ENCODE assay signal across 9 cellular contexts in genomic region chr21:41507521-41508414, GRCh38. TPM values are rescaled to one million over a fixed set of nuclear protein-coding genes. Genes with fewer than 3 reads are reported as not detected.
DNase-seq lines count a peak whose midpoint lies in the region; ATAC-seq and TF ChIP-seq lines count a peak whose summit lies in the region.
"Had no signal": no experiment of that assay in that cellular context is flagged by ENCODE, and none has a peak within 500 bp of the region (broad histone marks: within the 10 kb centered on the region; RNA-seq: fewer than 3 reads in every experiment).

TMPRSS2 (minus strand) TSS chr21:41508158; CDS start chr21:41498133, 10,025 bp downstream.

- H3K27me3 ChIP-seq in esophagus (ENCODE audit: control insufficient read depth in 1 of 2, insufficient read depth in 2 of 2, low read length in 2 of 2): no peaks in the 10 kb centered on the region
- H3K27me3 ChIP-seq in vagina: peaks cover 9% of the 10 kb centered on the region

- no peaks in the 10 kb centered on the region for H3K36me3 Mint-ChIP-seq in MCF 10A (ENCODE audit: insufficient read depth, unreplicated experiment)
- no peaks in the 10 kb centered on the region for H3K36me3 Mint-ChIP-seq in activated T-helper 1 cell treated with anti-CD3 and anti-CD28 coated beads, Interleukin-12 subunit alpha, Interleukin-12 subunit beta, Interleukin-2, Interleukin-4 antibody, amounts not matched to agents 30 ng/mL and 10 ng/mL and 1 ng/mL, durations not matched to agents 14 hours and 24 hours and 36 hours (ENCODE audit: low read depth)
- no peaks in the 10 kb centered on the region for H3K36me3 Mint-ChIP-seq in stimulated activated memory B cell treated with anti-CD40 and anti-IgM and Interleukin-4, amounts not matched to agents 10 μg/mL and 1 μg/mL and 100 μg/mL, for 72 hours

- no peaks in the 10 kb centered on the region for H3K9me3 ChIP-seq in esophagus (ENCODE audit: control insufficient read depth in 2 of 2, insufficient read depth in 1 of 2, low read depth in 1 of 2, low read length in 1 of 2)
- H3K9me3 ChIP-seq in mucosa of descending colon: no peaks in the 10 kb centered on the region
- H3K9me3 ChIP-seq in vagina: no peaks in the 10 kb centered on the region

- peak; percentile 78 for ATAC-seq in mucosa of descending colon
- ATAC-seq in stimulated activated memory B cell treated with anti-CD40 and anti-IgM and Interleukin-4, amounts not matched to agents 10 μg/mL and 1 μg/mL and 100 μg/mL, for 72 hours: no peak

- H3K4me1 Mint-ChIP-seq in MCF 10A (ENCODE audit: insufficient read depth, unreplicated experiment): no peaks in the 10 kb centered on the region
- no peaks in the 10 kb centered on the region for H3K4me1 Mint-ChIP-seq in activated T-helper 1 cell treated with anti-CD3 and anti-CD28 coated beads, Interleukin-12 subunit alpha, Interleukin-12 subunit beta, Interleukin-2, Interleukin-4 antibody, amounts not matched to agents 30 ng/mL and 10 ng/mL and 1 ng/mL, durations not matched to agents 14 hours and 24 hours and 36 hours (ENCODE audit: low read depth)
- no peaks in the 10 kb centered on the region for H3K4me1 Mint-ChIP-seq in stimulated activated memory B cell treated with anti-CD40 and anti-IgM and Interleukin-4, amounts not matched to agents 10 μg/mL and 1 μg/mL and 100 μg/mL, for 72 hours

- peak; percentile 64 to 87 for DNase-seq in T47D (ENCODE audit: low read depth in 1 of 2, low spot score in 1 of 2)
- DNase-seq in MCF 10A (ENCODE audit: unreplicated experiment): no peak
- DNase-seq in mucosa of descending colon: peak; percentile 86 to 93 (median 88)
- no peak for DNase-seq in vagina (ENCODE audit: extremely low spot score in 2 of 2)
- no peak for DNase-seq in activated CD4-positive, alpha-beta T cell treated with anti-CD3 and anti-CD28 coated beads, Interleukin-2, amount 50 U/mL, for 4 hours
- DNase-seq in activated T-helper 1 cell treated with anti-CD3 and anti-CD28 coated beads, Interleukin-12 subunit alpha, Interleukin-12 subunit beta, Interleukin-2, Interleukin-4 antibody, amounts not matched to agents 30 ng/mL and 10 ng/mL and 1 ng/mL, durations not matched to agents 14 hours and 24 hours and 36 hours (ENCODE audit: low spot score): no peak
- DNase-seq: IMR-90 had no signal

- in situ Hi-C loops in T47D (cut with HindIII; ENCODE audit: low pct_unique_long_range_greater_than_20kb, low sequenced_read_pairs): no loop called here

- 1 to 2% methylated on average over 64 to 85 of the region's 85 CpGs for WGBS in esophagus, 2 donors

- H3K27ac ChIP-seq in esophagus (ENCODE audit: low read depth in 2 of 2, low read length in 1 of 2): peak within 1 kb of the TSS in 1 of 2 donors; percentile 43
- no peak within 1 kb of the TSS for H3K27ac ChIP-seq in vagina

- intact Hi-C loops in MCF 10A (cut with micrococcal nuclease) (no loop called here), mucosa of descending colon (cut with DNase I, micrococcal nuclease) (loop anchor here in 1 of 2 donors (10.0 kb wide), 1 partner anchor 57 kb away; no protein-coding TSS in a partner anchor), vagina (cut with DNase I) (no loop called here)
- intact Hi-C loops in activated T-helper 1 cell treated with anti-CD3 and anti-CD28 coated beads, Interleukin-12 subunit alpha, Interleukin-12 subunit beta, Interleukin-2, Interleukin-4 antibody, amounts not matched to agents 30 ng/mL and 10 ng/mL and 1 ng/mL, durations not matched to agents 14 hours and 24 hours and 36 hours (cut with micrococcal nuclease): no loop called here

- H3K4me3 Mint-ChIP-seq in MCF 10A (ENCODE audit: unreplicated experiment): no peak within 1 kb of the TSS
- H3K4me3 Mint-ChIP-seq in activated T-helper 1 cell treated with anti-CD3 and anti-CD28 coated beads, Interleukin-12 subunit alpha, Interleukin-12 subunit beta, Interleukin-2, Interleukin-4 antibody, amounts not matched to agents 30 ng/mL and 10 ng/mL and 1 ng/mL, durations not matched to agents 14 hours and 24 hours and 36 hours: no peak within 1 kb of the TSS
- H3K4me3 Mint-ChIP-seq in stimulated activated memory B cell treated with anti-CD40 and anti-IgM and Interleukin-4, amounts not matched to agents 10 μg/mL and 1 μg/mL and 100 μg/mL, for 72 hours: no peak within 1 kb of the TSS

- H3K4me3 ChIP-seq in esophagus (ENCODE audit: low read depth in 1 of 2, low read length in 2 of 2): peak within 1 kb of the TSS; percentile 61 to 66
- H3K4me3 ChIP-seq in mucosa of descending colon: peak within 1 kb of the TSS; percentile 61
- H3K4me3 ChIP-seq in vagina: peak within 1 kb of the TSS in 1 of 2 donors; percentile 35

- no peak for TF ChIP-seq CTCF in MCF 10A (IDR thresholded peaks at IDR 0.05; ENCODE audit: unreplicated experiment)
- TF ChIP-seq CTCF in mucosa of descending colon (IDR thresholded peaks at IDR 0.05): no peak
- no peak for TF ChIP-seq CTCF in vagina (IDR thresholded peaks at IDR 0.05)

- H3K4me1 ChIP-seq in esophagus (ENCODE audit: control insufficient read depth in 2 of 2, insufficient read depth in 2 of 2, low read length in 1 of 2): peaks cover 0 to 4% of the 10 kb centered on the region in 2 donors
- H3K4me1 ChIP-seq in mucosa of descending colon (ENCODE audit: low read depth): peaks cover 13% of the 10 kb centered on the region
- H3K4me1 ChIP-seq in vagina: peaks cover 20% of the 10 kb centered on the region

- no TSS peak for BruUV-seq in MCF 10A (replicated peaks; lab: Mats Ljungman, UMichigan)

- TF ChIP-seq POLR2A in vagina (IDR thresholded peaks at IDR 0.05): no peak

- H3K36me3 ChIP-seq in esophagus (ENCODE audit: control insufficient read depth in 2 of 2, insufficient read depth in 2 of 2, low read length in 1 of 2) (no peaks in the 10 kb centered on the region), mucosa of descending colon (ENCODE audit: low read depth) (no peaks in the 10 kb centered on the region), vagina (no peaks in the 10 kb centered on the region)

- H3K27ac Mint-ChIP-seq in MCF 10A (ENCODE audit: low read depth, unreplicated experiment): no peak within 1 kb of the TSS
- no peak within 1 kb of the TSS for H3K27ac Mint-ChIP-seq in activated T-helper 1 cell treated with anti-CD3 and anti-CD28 coated beads, Interleukin-12 subunit alpha, Interleukin-12 subunit beta, Interleukin-2, Interleukin-4 antibody, amounts not matched to agents 30 ng/mL and 10 ng/mL and 1 ng/mL, durations not matched to agents 14 hours and 24 hours and 36 hours
- no peak within 1 kb of the TSS for H3K27ac Mint-ChIP-seq in stimulated activated memory B cell treated with anti-CD40 and anti-IgM and Interleukin-4, amounts not matched to agents 10 μg/mL and 1 μg/mL and 100 μg/mL, for 72 hours

- H3K9me3 Mint-ChIP-seq in MCF 10A (ENCODE audit: unreplicated experiment): no peaks in the 10 kb centered on the region
- no peaks in the 10 kb centered on the region for H3K9me3 Mint-ChIP-seq in activated T-helper 1 cell treated with anti-CD3 and anti-CD28 coated beads, Interleukin-12 subunit alpha, Interleukin-12 subunit beta, Interleukin-2, Interleukin-4 antibody, amounts not matched to agents 30 ng/mL and 10 ng/mL and 1 ng/mL, durations not matched to agents 14 hours and 24 hours and 36 hours
- no peaks in the 10 kb centered on the region for H3K9me3 Mint-ChIP-seq in stimulated activated memory B cell treated with anti-CD40 and anti-IgM and Interleukin-4, amounts not matched to agents 10 μg/mL and 1 μg/mL and 100 μg/mL, for 72 hours

- CTCF ChIA-PET in MCF 10A (lab: Yijun Ruan, JAX): interaction anchor here (0.6 to 0.7 kb wide), 2 partner anchors 26 to 1006 kb away, joined by 3 to 4 read pairs; no protein-coding TSS in a partner anchor

- peaks cover 69% of the 10 kb centered on the region for H3K27me3 Mint-ChIP-seq in MCF 10A (ENCODE audit: insufficient read depth, unreplicated experiment)
- H3K27me3 Mint-ChIP-seq in activated T-helper 1 cell treated with anti-CD3 and anti-CD28 coated beads, Interleukin-12 subunit alpha, Interleukin-12 subunit beta, Interleukin-2, Interleukin-4 antibody, amounts not matched to agents 30 ng/mL and 10 ng/mL and 1 ng/mL, durations not matched to agents 14 hours and 24 hours and 36 hours (ENCODE audit: insufficient read depth): peaks cover 35% of the 10 kb centered on the region
- H3K27me3 Mint-ChIP-seq in stimulated activated memory B cell treated with anti-CD40 and anti-IgM and Interleukin-4, amounts not matched to agents 10 μg/mL and 1 μg/mL and 100 μg/mL, for 72 hours: peaks cover 54% of the 10 kb centered on the region

- POLR2A ChIA-PET in MCF 10A (lab: Yijun Ruan, JAX): no interaction called here

RNA-seq across cellular contexts. Expression of gene TMPRSS2, which starts in this region (rescaled TPM):
- not detected in 2 replicates for total RNA-seq in MCF 10A (2022)
- polyA plus RNA-seq in esophagus: 10 to 100 TPM; 29.5 to 66.6 TPM
- total RNA-seq in mucosa of descending colon: 100 to 1,000 TPM; 283 to 624 (median 566) TPM
- total RNA-seq in vagina: 19.9 TPM
- not detected in 2 replicates for total RNA-seq in activated T-helper 1 cell treated with anti-CD3 and anti-CD28 coated beads, Interleukin-12 subunit alpha, Interleukin-12 subunit beta, Interleukin-2, Interleukin-4 antibody, amounts not matched to agents 30 ng/mL and 10 ng/mL and 1 ng/mL, durations not matched to agents 14 hours and 24 hours and 36 hours
- total RNA-seq: IMR-90 had no signal
- polyA plus RNA-seq: IMR-90 had no signal

Comparison
In these comparisons a context has a peak if more than half of its experiments do, and no peak if none do; other contexts are left out.
1. RNA of gene TMPRSS2 (total RNA-seq): 283 to 624 TPM in mucosa of descending colon and 19.9 TPM in vagina (single experiment); not detected in MCF 10A and not detected in activated T-helper 1 cell treated with anti-CD3 and anti-CD28 coated beads, Interleukin-12 subunit alpha, Interleukin-12 subunit beta, Interleukin-2, Interleukin-4 antibody, amounts not matched to agents 30 ng/mL and 10 ng/mL and 1 ng/mL, durations not matched to agents 14 hours and 24 hours and 36 hours; every median in the first group is over 10 times any median in the second.
2. RNA of gene TMPRSS2 (total RNA-seq): 283 to 624 TPM in mucosa of descending colon; 19.9 TPM in vagina (single experiment); every median in the first group is over 10 times any median in the second.
3. DNase-seq: peak in T47D (2 of 2) and mucosa of descending colon (3 of 3); none in MCF 10A (single experiment), vagina (0 of 2), activated CD4-positive, alpha-beta T cell treated with anti-CD3 and anti-CD28 coated beads, Interleukin-2, amount 50 U/mL, for 4 hours (0 of 2) and activated T-helper 1 cell treated with anti-CD3 and anti-CD28 coated beads, Interleukin-12 subunit alpha, Interleukin-12 subunit beta, Interleukin-2, Interleukin-4 antibody, amounts not matched to agents 30 ng/mL and 10 ng/mL and 1 ng/mL, durations not matched to agents 14 hours and 24 hours and 36 hours (single experiment).